ENCODE assay signal across 2 cellular contexts in the genomic region with DNA sequence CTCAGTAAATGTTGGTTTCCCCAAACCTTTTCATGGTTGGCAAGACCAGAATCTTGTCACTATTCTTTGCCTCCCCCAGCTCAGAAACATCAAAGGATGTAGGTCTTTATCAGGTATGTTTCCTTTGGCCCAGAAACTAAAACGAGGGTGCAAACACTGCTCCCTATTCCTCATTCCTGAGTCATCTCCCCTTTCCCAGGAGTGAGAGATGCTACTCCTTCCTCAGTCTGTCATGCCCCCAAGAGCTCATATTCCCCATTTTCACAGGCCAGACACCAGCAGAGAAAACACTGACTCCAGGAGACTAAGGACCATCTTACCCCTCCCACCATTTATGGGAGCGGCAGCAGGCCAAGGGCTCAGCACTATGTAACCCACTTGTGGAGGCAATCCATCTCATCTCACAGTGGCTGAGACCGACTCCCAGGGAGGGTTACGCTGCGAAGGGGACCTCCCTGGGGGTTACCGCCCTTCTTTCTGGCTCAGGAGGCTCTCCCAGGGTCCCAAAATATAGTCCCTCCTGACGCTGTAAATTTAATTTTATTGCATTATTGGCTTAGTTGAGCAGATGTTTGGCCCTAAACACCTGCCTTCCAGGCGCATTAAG.
A peak's percentile ranks its signal among the peaks of the same experiment; 100 is the strongest.
TF ChIP-seq lines count a peak whose summit lies in the region.

No MANE protein-coding gene starts in this region.

TF ChIP-seq in A549, 52 proteins besides CTCF, POLR2A, EP300 and RAD21:
- TF ChIP-seq POLR2AphosphoS2 (conservative IDR thresholded peaks at IDR 0.05; ENCODE audit: low read length): 0 out of 2 replicates have a peak, but pooled peaks have one; percentile 12
- no peak for TF ChIP-seq ZNF302 (CRISPR knock-in tag; IDR thresholded peaks at IDR 0.05)

TF ChIP-seq in GM23338, 12 proteins besides CTCF, POLR2A, EP300 and RAD21:
- TF ChIP-seq EZH2 (IDR thresholded peaks at IDR 0.05; ENCODE audit: low read depth, unreplicated experiment) (no peak), EZH2phosphoT487 (IDR thresholded peaks at IDR 0.05; ENCODE audit: unreplicated experiment) (no peak), STAT1 (IDR thresholded peaks at IDR 0.05; ENCODE audit: unreplicated experiment) (no peak), JUNB (IDR thresholded peaks at IDR 0.05; ENCODE audit: unreplicated experiment) (no peak), POLR2AphosphoS5 (IDR thresholded peaks at IDR 0.05; ENCODE audit: low read depth) (no peak), CREB1 (CRISPR knock-in tag; IDR thresholded peaks at IDR 0.05; ENCODE audit: low read depth) (no peak)
- TF ChIP-seq, protein P1, sequence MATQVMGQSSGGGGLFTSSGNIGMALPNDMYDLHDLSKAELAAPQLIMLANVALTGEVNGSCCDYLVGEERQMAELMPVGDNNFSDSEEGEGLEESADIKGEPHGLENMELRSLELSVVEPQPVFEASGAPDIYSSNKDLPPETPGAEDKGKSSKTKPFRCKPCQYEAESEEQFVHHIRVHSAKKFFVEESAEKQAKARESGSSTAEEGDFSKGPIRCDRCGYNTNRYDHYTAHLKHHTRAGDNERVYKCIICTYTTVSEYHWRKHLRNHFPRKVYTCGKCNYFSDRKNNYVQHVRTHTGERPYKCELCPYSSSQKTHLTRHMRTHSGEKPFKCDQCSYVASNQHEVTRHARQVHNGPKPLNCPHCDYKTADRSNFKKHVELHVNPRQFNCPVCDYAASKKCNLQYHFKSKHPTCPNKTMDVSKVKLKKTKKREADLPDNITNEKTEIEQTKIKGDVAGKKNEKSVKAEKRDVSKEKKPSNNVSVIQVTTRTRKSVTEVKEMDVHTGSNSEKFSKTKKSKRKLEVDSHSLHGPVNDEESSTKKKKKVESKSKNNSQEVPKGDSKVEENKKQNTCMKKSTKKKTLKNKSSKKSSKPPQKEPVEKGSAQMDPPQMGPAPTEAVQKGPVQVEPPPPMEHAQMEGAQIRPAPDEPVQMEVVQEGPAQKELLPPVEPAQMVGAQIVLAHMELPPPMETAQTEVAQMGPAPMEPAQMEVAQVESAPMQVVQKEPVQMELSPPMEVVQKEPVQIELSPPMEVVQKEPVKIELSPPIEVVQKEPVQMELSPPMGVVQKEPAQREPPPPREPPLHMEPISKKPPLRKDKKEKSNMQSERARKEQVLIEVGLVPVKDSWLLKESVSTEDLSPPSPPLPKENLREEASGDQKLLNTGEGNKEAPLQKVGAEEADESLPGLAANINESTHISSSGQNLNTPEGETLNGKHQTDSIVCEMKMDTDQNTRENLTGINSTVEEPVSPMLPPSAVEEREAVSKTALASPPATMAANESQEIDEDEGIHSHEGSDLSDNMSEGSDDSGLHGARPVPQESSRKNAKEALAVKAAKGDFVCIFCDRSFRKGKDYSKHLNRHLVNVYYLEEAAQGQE (IDR thresholded peaks at IDR 0.05; ENCODE audit: unreplicated experiment): no peak
- TF ChIP-seq, protein P2, sequence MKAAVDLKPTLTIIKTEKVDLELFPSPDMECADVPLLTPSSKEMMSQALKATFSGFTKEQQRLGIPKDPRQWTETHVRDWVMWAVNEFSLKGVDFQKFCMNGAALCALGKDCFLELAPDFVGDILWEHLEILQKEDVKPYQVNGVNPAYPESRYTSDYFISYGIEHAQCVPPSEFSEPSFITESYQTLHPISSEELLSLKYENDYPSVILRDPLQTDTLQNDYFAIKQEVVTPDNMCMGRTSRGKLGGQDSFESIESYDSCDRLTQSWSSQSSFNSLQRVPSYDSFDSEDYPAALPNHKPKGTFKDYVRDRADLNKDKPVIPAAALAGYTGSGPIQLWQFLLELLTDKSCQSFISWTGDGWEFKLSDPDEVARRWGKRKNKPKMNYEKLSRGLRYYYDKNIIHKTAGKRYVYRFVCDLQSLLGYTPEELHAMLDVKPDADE (IDR thresholded peaks at IDR 0.05): no peak
